In the genomic region with DNA sequence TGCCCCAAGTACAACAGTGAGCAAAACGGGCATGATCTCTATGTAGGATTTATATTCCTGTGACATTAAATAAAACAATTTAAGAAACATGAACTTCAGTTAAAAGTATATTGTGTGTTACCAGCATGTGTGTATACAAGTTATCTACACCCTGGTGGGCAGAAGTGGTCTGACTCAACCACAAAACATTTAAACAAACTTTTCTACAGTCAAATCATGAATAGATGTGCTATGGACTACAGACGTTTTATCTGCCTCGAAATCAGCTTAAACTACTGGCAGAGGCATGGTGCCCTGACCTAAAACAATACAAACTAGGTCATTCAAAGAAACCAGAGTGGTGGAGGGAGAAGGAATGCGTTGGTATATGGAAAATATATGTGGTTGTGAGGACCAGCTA, we compare ENCODE assay signal across 10 cellular contexts. TPM values are rescaled to one million over a fixed set of nuclear protein-coding genes. Genes with fewer than 3 reads are reported as not detected.
DNase-seq lines count a peak whose midpoint lies in the region; ATAC-seq, FAIRE-seq and TF ChIP-seq lines count a peak whose summit lies in the region.
"Had no signal": no experiment of that assay in that cellular context is flagged by ENCODE, and none has a peak within 500 bp of the region (broad histone marks: within the 10 kb centered on the region; RNA-seq: fewer than 3 reads in every experiment).

No MANE protein-coding gene starts in this region.

- POLR2A ChIA-PET in CD8-positive, alpha-beta memory T cell (lab: Charles Lee): no interaction called here

- peaks cover 49 to 61% (median 50%) of the 10 kb centered on the region in 3 donors for H3K4me1 Mint-ChIP-seq in CD8-positive, alpha-beta memory T cell
- H3K4me1 Mint-ChIP-seq in astrocyte (ENCODE audit: low read depth, unreplicated experiment): peaks cover 25% of the 10 kb centered on the region
- peaks cover 13% of the 10 kb centered on the region for H3K4me1 Mint-ChIP-seq in glutamatergic neuron (ENCODE audit: low read depth, unreplicated experiment)

- H3K27ac ChIP-seq in CD8-positive, alpha-beta memory T cell (ENCODE audit: low read depth, low read length): peak overlapping the region; percentile 7
- H3K27ac ChIP-seq in astrocyte (ENCODE audit: low read depth, low read length): peak overlapping the region; percentile 18

- no peak for FAIRE-seq in HTR-8/SVneo (lab: Jason Lieb, UNC)
- no peak for FAIRE-seq in astrocyte (lab: Jason Lieb, UNC)
- no peak for FAIRE-seq in urothelium cell line (lab: Jason Lieb, UNC)

- no peaks in the 10 kb centered on the region for H3K27me3 Mint-ChIP-seq in CD8-positive, alpha-beta memory T cell
- no peaks in the 10 kb centered on the region for H3K27me3 Mint-ChIP-seq in astrocyte (ENCODE audit: low read depth, unreplicated experiment)
- H3K27me3 Mint-ChIP-seq in glutamatergic neuron (ENCODE audit: unreplicated experiment): peaks cover 5% of the 10 kb centered on the region

- H3K4me1 ChIP-seq in CD8-positive, alpha-beta memory T cell (ENCODE audit: insufficient read depth, low read length): peaks cover 16% of the 10 kb centered on the region
- peaks cover 28% of the 10 kb centered on the region for H3K4me1 ChIP-seq in astrocyte (ENCODE audit: insufficient read depth, low read length)

- H3K4me3 ChIP-seq in CD8-positive, alpha-beta memory T cell (ENCODE audit: low read length): no peak overlapping the region
- H3K4me3 ChIP-seq in astrocyte (ENCODE audit: insufficient read depth, low read depth, low read length): no peak overlapping the region
- no peak overlapping the region for H3K4me3 ChIP-seq in lower leg skin (ENCODE audit: low read depth, poor library complexity, severe bottlenecking)

- H3K79me2 ChIP-seq in astrocyte (ENCODE audit: insufficient read depth, low read length): peaks cover 62% of the 10 kb centered on the region

- no peak for TF ChIP-seq POLR2A in lower leg skin (IDR thresholded peaks at IDR 0.05)

- intact Hi-C loops in lower leg skin (cut with DNase I; ENCODE audit: low total_unique reads): no loop called here

- H4K20me1 ChIP-seq in astrocyte (ENCODE audit: insufficient read depth, low read length): peaks cover 6% of the 10 kb centered on the region

- no peaks in the 10 kb centered on the region for H3K9me3 ChIP-seq in CD8-positive, alpha-beta memory T cell (ENCODE audit: low read length)
- H3K9me3 ChIP-seq in astrocyte (ENCODE audit: insufficient read depth, low read depth, low read length): no peaks in the 10 kb centered on the region

- DNase-seq in CD8-positive, alpha-beta memory T cell: peak in 1 of 5 donors; percentile 9
- DNase-seq in HTR-8/SVneo (ENCODE audit: insufficient read length, low spot score) (peak; percentile 46), astrocyte (ENCODE audit: low read depth) (peak; percentile 87), myocyte (ENCODE audit: low read depth) (peak; percentile 22), glutamatergic neuron (no peak), urothelium cell line (ENCODE audit: low spot score) (no peak), lower leg skin (ENCODE audit: low spot score in 2 of 2) (no peak)
- DNase-seq: NCI-H2171 treated with DMSO at 0.1 percent for 48 hours had no signal

- 60 to 62% methylated on average over 4 of the region's 4 CpGs for WGBS in lower leg skin, 2 donors

- CTCF ChIA-PET in CD8-positive, alpha-beta memory T cell (lab: Charles Lee): interaction anchor here (0.6 to 2.5 kb wide), 5 partner anchors 34 to 132 kb away, joined by 3 to 14 read pairs (median 4); partner anchors contain the start of gene TRIM8

- H3K36me3 ChIP-seq in CD8-positive, alpha-beta memory T cell (ENCODE audit: insufficient read depth, low read length): no peaks in the 10 kb centered on the region
- H3K36me3 ChIP-seq in astrocyte (ENCODE audit: insufficient read depth, low read length): no peaks in the 10 kb centered on the region

- no peak for TF ChIP-seq CTCF in astrocyte (IDR thresholded peaks at IDR 0.05; ENCODE audit: insufficient read depth, low read depth, low read length)
- no peak for TF ChIP-seq CTCF in glutamatergic neuron (IDR thresholded peaks at IDR 0.05; ENCODE audit: partially characterized antibody, unreplicated experiment)
- no peak for TF ChIP-seq CTCF in lower leg skin (IDR thresholded peaks at IDR 0.05)

- H2AFZ ChIP-seq in astrocyte (ENCODE audit: low read depth, low read length): no peak overlapping the region

- H3K4me2 ChIP-seq in astrocyte (ENCODE audit: low read length): peak overlapping the region; percentile 57

- peak overlapping the region; percentile 6 to 97 (median 70) for H3K4me3 Mint-ChIP-seq in CD8-positive, alpha-beta memory T cell
- H3K4me3 Mint-ChIP-seq in astrocyte (ENCODE audit: unreplicated experiment): no peak overlapping the region
- H3K4me3 Mint-ChIP-seq in glutamatergic neuron (ENCODE audit: unreplicated experiment): no peak overlapping the region

- H3K27ac Mint-ChIP-seq in CD8-positive, alpha-beta memory T cell: peak overlapping the region; percentile 17 to 94 (median 87)
- H3K27ac Mint-ChIP-seq in astrocyte (ENCODE audit: unreplicated experiment) (peak overlapping the region; percentile 35), glutamatergic neuron (ENCODE audit: unreplicated experiment) (no peak overlapping the region)
- H3K27ac Mint-ChIP-seq: activated naive CD4-positive, alpha-beta T cell treated with anti-CD3 and anti-CD28 coated beads, Interleukin-2, amount 50 U/mL, for 72 hours had no signal

- no peak for ATAC-seq in GM21447 (IDR thresholded peaks at IDR 0.05; ENCODE audit: unreplicated experiment)
- ATAC-seq: activated naive CD4-positive, alpha-beta T cell treated with anti-CD3 and anti-CD28 coated beads, Interleukin-2, amount 50 U/mL, for 72 hours had no signal

- peak overlapping the region; percentile 6 for H3K9ac ChIP-seq in astrocyte (ENCODE audit: low read length)

- no peaks in the 10 kb centered on the region for H3K9me3 Mint-ChIP-seq in CD8-positive, alpha-beta memory T cell
- H3K9me3 Mint-ChIP-seq in astrocyte (ENCODE audit: unreplicated experiment): no peaks in the 10 kb centered on the region
- peaks cover 7% of the 10 kb centered on the region for H3K9me3 Mint-ChIP-seq in glutamatergic neuron (ENCODE audit: unreplicated experiment)
- H3K9me3 Mint-ChIP-seq: activated naive CD4-positive, alpha-beta T cell treated with anti-CD3 and anti-CD28 coated beads, Interleukin-2, amount 50 U/mL, for 72 hours had no signal

- H3K36me3 Mint-ChIP-seq in CD8-positive, alpha-beta memory T cell: peaks cover 0 to 12% (median 0%) of the 10 kb centered on the region in 3 donors
- no peaks in the 10 kb centered on the region for H3K36me3 Mint-ChIP-seq in astrocyte (ENCODE audit: low read depth, unreplicated experiment)
- H3K36me3 Mint-ChIP-seq in glutamatergic neuron (ENCODE audit: unreplicated experiment): no peaks in the 10 kb centered on the region

- H3K27me3 ChIP-seq in CD8-positive, alpha-beta memory T cell (ENCODE audit: insufficient read depth, low read length, poor library complexity, severe bottlenecking): no peaks in the 10 kb centered on the region
- H3K27me3 ChIP-seq in astrocyte (ENCODE audit: insufficient read depth, low read length): no peaks in the 10 kb centered on the region

RNA-seq across cellular contexts. Expression of gene ARL3, which starts 3.6 kb away (rescaled TPM):
- total RNA-seq in CD8-positive, alpha-beta memory T cell: 1 to 10 TPM; 8.7 TPM
- 5.7 TPM for polyA plus RNA-seq in CD8-positive, alpha-beta memory T cell
- 16.6 and 18.2 TPM in 2 replicates for total RNA-seq in astrocyte
- 6.2 TPM in 2 replicates for total RNA-seq in myocyte
- polyA plus RNA-seq in myocyte (2012): 22.0 TPM
- 20.3 TPM for total RNA-seq in glutamatergic neuron (ENCODE audit: unreplicated experiment)
- 1 to 10 TPM; 1.6 to 3.8 (median 3.2) TPM for total RNA-seq in lower leg skin

RNA-seq across cellular contexts. Expression of gene SFXN2, which starts 3.8 kb away (rescaled TPM):
- total RNA-seq in CD8-positive, alpha-beta memory T cell: 10 to 100 TPM; 27.6 to 30.6 TPM
- 10.1 TPM for polyA plus RNA-seq in CD8-positive, alpha-beta memory T cell
- total RNA-seq in astrocyte (8.4 and 9.1 TPM in 2 replicates), myocyte (0.57 and 1.3 TPM in 2 replicates), glutamatergic neuron (ENCODE audit: unreplicated experiment) (5.4 TPM), lower leg skin (1 to 10 TPM in 2 of 4 donors, under 1 TPM in 2; 0.46 to 4.7 (median 1.1) TPM)
- polyA plus RNA-seq in myocyte (2012): 1.1 TPM

RNA-seq across cellular contexts. Expression of gene WBP1L, which starts 33.1 kb away (rescaled TPM):
- total RNA-seq in CD8-positive, alpha-beta memory T cell: 10 to 100 TPM; 16.0 to 17.8 TPM
- polyA plus RNA-seq in CD8-positive, alpha-beta memory T cell: 28.5 TPM
- 73.6 and 75.7 TPM in 2 replicates for total RNA-seq in astrocyte
- total RNA-seq in myocyte: 57.2 and 57.7 TPM in 2 replicates
- 67.6 TPM for polyA plus RNA-seq in myocyte (2012)
- total RNA-seq in glutamatergic neuron (ENCODE audit: unreplicated experiment): 29.6 TPM
- total RNA-seq in lower leg skin: 100 to 1,000 TPM; 144 to 171 (median 163) TPM

Comparison
In these comparisons a context has a peak if more than half of its experiments do, and no peak if none do; other contexts are left out.
1. DNase-seq: peak in HTR-8/SVneo (single experiment), astrocyte (single experiment) and myocyte (single experiment); none in glutamatergic neuron (single experiment), urothelium cell line (single experiment) and lower leg skin (0 of 2).
2. H3K4me3 Mint-ChIP-seq: peak in CD8-positive, alpha-beta memory T cell (7 of 7); none in astrocyte (single experiment) and glutamatergic neuron (single experiment).